ENCODE assay signal across 11 cellular contexts in genomic region chr11:22930816-22931594, GRCh38.
DNase-seq lines count a peak whose midpoint lies in the region; ATAC-seq, FAIRE-seq and TF ChIP-seq lines count a peak whose summit lies in the region.
"Had no signal": no experiment of that assay in that cellular context is flagged by ENCODE, and none has a peak within 500 bp of the region (broad histone marks: within the 10 kb centered on the region; RNA-seq: fewer than 3 reads in every experiment).

No MANE protein-coding gene starts in this region.

- peak; percentile 96 for ATAC-seq in GM18505 (IDR thresholded peaks at IDR 0.05; ENCODE audit: unreplicated experiment)
- peak; percentile 98 for ATAC-seq in GM19452 (IDR thresholded peaks at IDR 0.05; ENCODE audit: unreplicated experiment)
- ATAC-seq in HG02852 (IDR thresholded peaks at IDR 0.05; ENCODE audit: unreplicated experiment), result peak; percentile 96
- peak; percentile 92 for ATAC-seq in HG03521 (IDR thresholded peaks at IDR 0.05; ENCODE audit: unreplicated experiment)

- DNase-seq in H54 (ENCODE audit: insufficient read length, low spot score) (no peak), SKM-1 (lab: John Stamatoyannopoulos, UW; ENCODE audit: unreplicated experiment) (no peak), GM19240 (ENCODE audit: insufficient read length, low spot score) (no peak), DMS 273 treated with DMSO at 0.1 percent for 48 hours (lab: John Stamatoyannopoulos, UW) (no peak)
- DNase-seq: activated naive CD4-positive, alpha-beta T cell treated with anti-CD3 and anti-CD28 coated beads, Interleukin-2, amount 10 ng/mL, durations not matched to agents 7 days and 5 days; NCI-H2171; stimulated activated naive CD4-positive, alpha-beta T cell treated with Interleukin-2 at 50 U/mL for 16 hours had no signal

- TF ChIP-seq POLR2A in GM18505 (IDR thresholded peaks at IDR 0.05; ENCODE audit: borderline replicate concordance, extremely low read depth, insufficient read depth, insufficient read length) (no peak), H54 (IDR thresholded peaks at IDR 0.05; ENCODE audit: low read depth, low read length) (no peak)

- no peak for FAIRE-seq in H54 (lab: Jason Lieb, UNC)
